13 cellular contexts compared by ENCODE assay signal in the genomic region with DNA sequence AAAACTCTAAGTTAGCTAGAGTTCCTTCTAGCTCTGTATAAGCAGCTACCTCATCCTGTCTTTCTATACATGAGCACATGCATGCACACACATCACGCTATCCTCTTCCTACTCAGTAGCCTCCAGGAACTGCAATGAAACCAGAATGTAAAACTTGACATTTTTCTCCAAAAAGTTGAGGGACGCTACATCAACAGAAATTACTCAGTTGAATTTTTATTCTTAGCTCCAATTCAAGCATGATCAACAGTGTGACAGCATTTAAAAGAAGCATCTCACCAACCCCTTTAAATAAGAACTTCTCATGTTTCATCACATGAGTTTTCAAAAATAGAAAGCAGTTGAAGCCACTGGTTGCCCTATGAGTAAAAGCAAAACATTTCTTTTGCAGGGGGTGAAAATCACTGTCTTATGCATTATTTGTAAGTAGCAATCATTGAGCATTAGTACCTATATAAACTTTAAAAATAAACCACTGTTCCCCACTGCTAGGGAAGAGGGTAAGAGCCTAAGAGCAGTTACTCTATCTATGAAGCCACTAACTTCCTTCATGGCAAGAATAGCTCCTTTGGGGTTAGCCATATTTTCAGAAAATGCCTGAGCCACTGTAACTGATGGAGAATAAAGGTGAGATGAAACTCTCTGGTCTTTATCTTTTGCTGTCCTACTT.
DNase-seq lines count a peak whose midpoint lies in the region; ATAC-seq and TF ChIP-seq lines count a peak whose summit lies in the region.
"Had no signal": no experiment of that assay in that cellular context is flagged by ENCODE, and none has a peak within 500 bp of the region (broad histone marks: within the 10 kb centered on the region; RNA-seq: fewer than 3 reads in every experiment).

No MANE protein-coding gene starts in this region.

- 62 to 84% (median 72%) methylated on average over 2 of the region's 2 CpGs for WGBS in spleen, 5 donors

- no peaks in the 10 kb centered on the region for H3K9me3 ChIP-seq in spleen

- no peak for TF ChIP-seq POLR2A in spleen (IDR thresholded peaks at IDR 0.05)

- H3K27ac Mint-ChIP-seq in activated CD8-positive, alpha-beta memory T cell treated with anti-CD3 and anti-CD28 coated beads, Interleukin-2, amount 10 ng/mL, durations not matched to agents 7 days and 5 days, result peak overlapping the region; percentile 18
- no peak overlapping the region for H3K27ac Mint-ChIP-seq in progenitor cell of endocrine pancreas
- H3K27ac Mint-ChIP-seq: activated T-cell treated with anti-CD3 and anti-CD28 coated beads, Interleukin-2, amount 50 U/mL, for 72 hours had no signal

- H3K27me3 ChIP-seq in spleen (replicated peaks in 1 of 7), result no peaks in the 10 kb centered on the region

- peaks cover 7% of the 10 kb centered on the region for H3K27me3 Mint-ChIP-seq in activated CD8-positive, alpha-beta memory T cell treated with anti-CD3 and anti-CD28 coated beads, Interleukin-2, amount 10 ng/mL, durations not matched to agents 7 days and 5 days
- peaks cover 6% of the 10 kb centered on the region for H3K27me3 Mint-ChIP-seq in progenitor cell of endocrine pancreas

- no peak overlapping the region for H3K4me3 ChIP-seq in spleen

- peaks cover 0 to 37% (median 7%) of the 10 kb centered on the region in 6 donors for H3K4me1 ChIP-seq in spleen

- peaks cover 14% of the 10 kb centered on the region for H3K4me1 Mint-ChIP-seq in activated CD8-positive, alpha-beta memory T cell treated with anti-CD3 and anti-CD28 coated beads, Interleukin-2, amount 10 ng/mL, durations not matched to agents 7 days and 5 days
- peaks cover 10% of the 10 kb centered on the region for H3K4me1 Mint-ChIP-seq in progenitor cell of endocrine pancreas (ENCODE audit: low read depth)
- H3K4me1 Mint-ChIP-seq: central memory CD8-positive, alpha-beta T cell had no signal

- H3K4me3 Mint-ChIP-seq in activated CD8-positive, alpha-beta memory T cell treated with anti-CD3 and anti-CD28 coated beads, Interleukin-2, amount 10 ng/mL, durations not matched to agents 7 days and 5 days, result no peak overlapping the region
- no peak overlapping the region for H3K4me3 Mint-ChIP-seq in progenitor cell of endocrine pancreas (ENCODE audit: low read depth)
- H3K4me3 Mint-ChIP-seq: activated T-cell treated with anti-CD3 and anti-CD28 coated beads, Interleukin-2, amount 50 U/mL, for 72 hours; central memory CD8-positive, alpha-beta T cell had no signal

- no peaks in the 10 kb centered on the region for H3K36me3 ChIP-seq in spleen

- no peaks in the 10 kb centered on the region for H3K9me3 Mint-ChIP-seq in activated CD8-positive, alpha-beta memory T cell treated with anti-CD3 and anti-CD28 coated beads, Interleukin-2, amount 10 ng/mL, durations not matched to agents 7 days and 5 days (ENCODE audit: low read depth)
- H3K9me3 Mint-ChIP-seq in progenitor cell of endocrine pancreas (ENCODE audit: low read depth), result peaks cover 3% of the 10 kb centered on the region
- H3K9me3 Mint-ChIP-seq: activated T-cell treated with anti-CD3 and anti-CD28 coated beads, Interleukin-2, amount 50 U/mL, for 72 hours; central memory CD8-positive, alpha-beta T cell had no signal

- ATAC-seq in activated CD8-positive, alpha-beta memory T cell treated with anti-CD3 and anti-CD28 coated beads, Interleukin-2, amount 10 ng/mL, durations not matched to agents 7 days and 5 days, result peak; percentile 51
- ATAC-seq in HG02610 (IDR thresholded peaks at IDR 0.05; ENCODE audit: unreplicated experiment) (peak; percentile 91), HG03521 (IDR thresholded peaks at IDR 0.05; ENCODE audit: unreplicated experiment) (peak; percentile 55)

- H3K27ac ChIP-seq in spleen, result no peak overlapping the region

- no peak for DNase-seq in activated CD8-positive, alpha-beta memory T cell treated with anti-CD3 and anti-CD28 coated beads, Interleukin-2, amount 10 ng/mL, durations not matched to agents 7 days and 5 days
- DNase-seq in activated CD8-positive, alpha-beta memory T cell treated with anti-CD3 and anti-CD28 coated beads for 24 hours, result no peak
- DNase-seq in superior temporal gyrus (ENCODE audit: extremely low spot score), result peak; percentile 49
- DNase-seq in progenitor cell of endocrine pancreas (ENCODE audit: low spot score, unreplicated experiment), result no peak
- no peak for DNase-seq in activated CD4-positive, alpha-beta T cell treated with anti-CD3 and anti-CD28 coated beads, Interleukin-2, amount 50 U/mL, for 1 hour
- no peak for DNase-seq in spleen
- DNase-seq: activated T-cell treated with anti-CD3 and anti-CD28 coated beads, Interleukin-2, amount 50 U/mL, for 72 hours; DMS79; mesendoderm; NCI-H69 had no signal

- CTCF ChIA-PET in activated CD8-positive, alpha-beta memory T cell treated with anti-CD3 and anti-CD28 coated beads, Interleukin-2, amount 10 ng/mL, durations not matched to agents 7 days and 5 days (lab: Charles Lee), result interaction anchor here (1.5 kb wide), 1 partner anchor 121 kb away, joined by 4 read pairs; no protein-coding TSS in a partner anchor

- TF ChIP-seq CTCF in progenitor cell of endocrine pancreas (IDR thresholded peaks at IDR 0.05; ENCODE audit: unreplicated experiment), result no peak
- no peak for TF ChIP-seq CTCF in spleen (IDR thresholded peaks at IDR 0.05 in 8 of 11, conservative IDR thresholded peaks at IDR 0.05 in 3 of 11)

- intact Hi-C loops in spleen (cut with DNase I; ENCODE audit: low total_unique reads), result no loop called here

- H3K36me3 Mint-ChIP-seq in activated CD8-positive, alpha-beta memory T cell treated with anti-CD3 and anti-CD28 coated beads, Interleukin-2, amount 10 ng/mL, durations not matched to agents 7 days and 5 days, result no peaks in the 10 kb centered on the region
- H3K36me3 Mint-ChIP-seq in progenitor cell of endocrine pancreas (ENCODE audit: insufficient read depth), result no peaks in the 10 kb centered on the region
